ENCODE assay signal across 6 cellular contexts in genomic region chr22:27109406-27109805, GRCh38.
DNase-seq lines count a peak whose midpoint lies in the region; ATAC-seq, FAIRE-seq and TF ChIP-seq lines count a peak whose summit lies in the region.
"Not testable (repeated sequence)": the region's sequence is repeated elsewhere in the genome, so short reads cannot be mapped to it uniquely, and the experiment has no call there.

No MANE protein-coding gene starts in this region.

- H3K27me3 ChIP-seq in astrocyte (ENCODE audit: insufficient read depth, low read length); HepG2 (ENCODE audit: control insufficient read depth in 1 of 2, insufficient read depth in 2 of 2, low read length in 2 of 2); testis: not testable (repeated sequence)

- H2AFZ ChIP-seq in astrocyte (ENCODE audit: low read depth, low read length); HepG2 (ENCODE audit: low read length): not testable (repeated sequence)

- not testable (repeated sequence) for H3K79me2 ChIP-seq in astrocyte (ENCODE audit: insufficient read depth, low read length); HepG2 (ENCODE audit: insufficient read depth, low read length)

- not testable (repeated sequence) for H3K4me2 ChIP-seq in astrocyte (ENCODE audit: low read length); HepG2 (ENCODE audit: low read depth, low read length)

- not testable (repeated sequence) for DNase-seq in Calu3; astrocyte (ENCODE audit: low read depth); coronary artery (ENCODE audit: low spot score); HepG2 (ENCODE audit: low spot score); testis

- H4K20me1 ChIP-seq in astrocyte (ENCODE audit: insufficient read depth, low read length); HepG2 (ENCODE audit: insufficient read depth, low read length): not testable (repeated sequence)

- not testable (repeated sequence) for TF ChIP-seq POLR2A in HepG2 (IDR thresholded peaks at IDR 0.05; ENCODE audit: insufficient read depth in 1 of 2, low read depth in 2 of 2, low read length in 2 of 2); testis (IDR thresholded peaks at IDR 0.05)

- not testable (repeated sequence) for H3K36me3 ChIP-seq in astrocyte (ENCODE audit: insufficient read depth, low read length); HepG2 (replicated peaks in 1 of 2; ENCODE audit: control insufficient read depth in 1 of 2, insufficient read depth in 2 of 2, low read length in 2 of 2); testis (ENCODE audit: low read depth, missing control alignments)

- not testable (repeated sequence) for TF ChIP-seq CTCF in Calu3 (IDR thresholded peaks at IDR 0.05; ENCODE audit: unreplicated experiment); astrocyte (IDR thresholded peaks at IDR 0.05; ENCODE audit: insufficient read depth, low read depth, low read length); coronary artery (IDR thresholded peaks at IDR 0.05); HepG2 (CRISPR knock-in tag; IDR thresholded peaks at IDR 0.05); nephron (IDR thresholded peaks at IDR 0.05; ENCODE audit: unreplicated experiment in 3 of 3); testis (IDR thresholded peaks at IDR 0.05)

- intact Hi-C loops in Calu3 (cut with micrococcal nuclease; ENCODE audit: unreplicated experiment); HepG2 (cut with micrococcal nuclease; ENCODE audit: unreplicated experiment); testis (cut with DNase I; ENCODE audit: low total_unique reads): not testable (repeated sequence)

- TF ChIP-seq RAD21 in HepG2 (CRISPR knock-in tag; IDR thresholded peaks at IDR 0.05), result not testable (repeated sequence)

- ATAC-seq in HepG2, result not testable (repeated sequence)

- H3K27ac Mint-ChIP-seq in Calu3 (ENCODE audit: unreplicated experiment) (peak overlapping the region; percentile 69), astrocyte (ENCODE audit: unreplicated experiment) (peak overlapping the region; percentile 50), nephron (peak overlapping the region; percentile 20 to 96 (median 88))

- FAIRE-seq in astrocyte (lab: Jason Lieb, UNC); HepG2 (lab: Jason Lieb, UNC): not testable (repeated sequence)

- not testable (repeated sequence) for H3K27me3 Mint-ChIP-seq in Calu3 (ENCODE audit: unreplicated experiment); astrocyte (ENCODE audit: low read depth, unreplicated experiment); nephron (ENCODE audit: low read depth)

- not testable (repeated sequence) for H3K9ac ChIP-seq in astrocyte (ENCODE audit: low read length); HepG2 (ENCODE audit: insufficient read depth, low read depth, low read length)

- H3K4me3 ChIP-seq in astrocyte (ENCODE audit: insufficient read depth, low read depth, low read length); coronary artery; HepG2 (replicated peaks in 1 of 3; ENCODE audit: insufficient read depth in 1 of 3, low read depth in 2 of 3, low read length in 3 of 3); testis: not testable (repeated sequence)

- peaks cover 81% of the 10 kb centered on the region for H3K4me1 ChIP-seq in astrocyte (ENCODE audit: insufficient read depth, low read length)
- peaks cover 14% of the 10 kb centered on the region for H3K4me1 ChIP-seq in HepG2 (ENCODE audit: insufficient read depth, low read length)
- H3K4me1 ChIP-seq in testis, result peaks cover 46% of the 10 kb centered on the region

- H3K9me3 Mint-ChIP-seq in Calu3 (ENCODE audit: low read depth, unreplicated experiment); astrocyte (ENCODE audit: unreplicated experiment); nephron: not testable (repeated sequence)

- peaks cover 66% of the 10 kb centered on the region for H3K4me1 Mint-ChIP-seq in Calu3 (ENCODE audit: low read depth, unreplicated experiment)
- peaks cover 67% of the 10 kb centered on the region for H3K4me1 Mint-ChIP-seq in astrocyte (ENCODE audit: low read depth, unreplicated experiment)
- H3K4me1 Mint-ChIP-seq in nephron, result peaks cover 61% of the 10 kb centered on the region

- in situ Hi-C loops in HepG2 (cut with HindIII; ENCODE audit: extremely low pct_ligation_motif_present, low pct_unique_long_range_greater_than_20kb), result not testable (repeated sequence)

- TF ChIP-seq EP300 in HepG2 (IDR thresholded peaks at IDR 0.05; ENCODE audit: low read depth in 2 of 2, low read length in 2 of 2); HepG2 (CRISPR knock-in tag; IDR thresholded peaks at IDR 0.05; ENCODE audit: borderline replicate concordance): not testable (repeated sequence)

- not testable (repeated sequence) for H3K36me3 Mint-ChIP-seq in Calu3 (ENCODE audit: insufficient read depth, unreplicated experiment); astrocyte (ENCODE audit: low read depth, unreplicated experiment); nephron (ENCODE audit: low read depth)

- H3K27ac ChIP-seq in astrocyte (ENCODE audit: low read depth, low read length) (peak overlapping the region; percentile 99), coronary artery (peak overlapping the region; percentile 72 to 92), testis (peak overlapping the region; percentile 70 to 79)
- H3K27ac ChIP-seq in HepG2 (ENCODE audit: extremely low read length, insufficient read depth, low read length), result not testable (repeated sequence)

- not testable (repeated sequence) for BruUV-seq in Calu3 (replicated peaks; lab: Mats Ljungman, UMichigan); HepG2 (replicated peaks; lab: Mats Ljungman, UMichigan)

- CTCF ChIA-PET in Calu3 (lab: Charles Lee); HepG2 (lab: Yijun Ruan, JAX; ENCODE audit: low intra/inter-chr PET ratio, low total read pairs): not testable (repeated sequence)

- not testable (repeated sequence) for H3K4me3 Mint-ChIP-seq in Calu3 (ENCODE audit: low read depth, unreplicated experiment); astrocyte (ENCODE audit: unreplicated experiment)
- peak overlapping the region in 1 of 3 experiments; percentile 0 for H3K4me3 Mint-ChIP-seq in nephron

- POLR2A ChIA-PET in HepG2 (lab: Yijun Ruan, JAX), result not testable (repeated sequence)

- not testable (repeated sequence) for H3K9me3 ChIP-seq in astrocyte (ENCODE audit: insufficient read depth, low read depth, low read length); HepG2 (ENCODE audit: low read length); testis

- WGBS in HepG2 (ENCODE audit: low lambda C conversion rate), result 6% methylated on average over 2 of the region's 2 CpGs
- WGBS in testis, 2 donors, result 72 to 76% methylated on average over 2 of the region's 2 CpGs

TF ChIP-seq in HepG2, 621 proteins besides CTCF, POLR2A, EP300 and RAD21:
- TF ChIP-seq ZNF430 (CRISPR knock-in tag; IDR thresholded peaks at IDR 0.05), result peak; percentile 76; the same call in 1 of the 2 replicates
